35 cellular contexts compared by ENCODE assay signal in genomic region chr6:50520325-50520724, GRCh38.
"Had no signal": no experiment of that assay in that cellular context is flagged by ENCODE, and none has a peak within 500 bp of the region (broad histone marks: within the 10 kb centered on the region; RNA-seq: fewer than 3 reads in every experiment).

No MANE protein-coding gene starts in this region.

- H3K36me3 ChIP-seq: brain microvascular endothelial cell, esophagus muscularis mucosa, gastrocnemius medialis, heart left ventricle, WERI-Rb-1 had no signal

- FAIRE-seq: astrocyte, bronchial epithelial cell had no signal

- H3K27ac ChIP-seq: brain microvascular endothelial cell, coronary artery, dorsolateral prefrontal cortex, esophagus muscularis mucosa, foreskin keratinocyte, gastrocnemius medialis, heart left ventricle, WERI-Rb-1 had no signal

- H3K9me3 ChIP-seq: esophagus muscularis mucosa, gastrocnemius medialis, heart left ventricle had no signal

- DNase-seq: activated CD4-positive, alpha-beta memory T cell treated with anti-CD3 and anti-CD28 coated beads for 36 hours; activated CD4-positive, alpha-beta T cell treated with anti-CD3 and anti-CD28 coated beads for 36 hours; activated CD4-positive, alpha-beta T cell treated with anti-CD3 and anti-CD28 coated beads, Interleukin-2, amount 10 ng/mL, durations not matched to agents 24 days and 14 days; activated CD4-positive, CD25-positive, alpha-beta regulatory T cell; activated CD4-positive, CD25-positive, alpha-beta regulatory T cell treated with anti-CD3 and anti-CD28 coated beads, Interleukin-2, amount 50 U/mL, for 72 hours; activated CD8-positive, alpha-beta memory T cell treated with anti-CD3 and anti-CD28 coated beads, Interleukin-2, amount 50 U/mL, for 48 hours; activated CD8-positive, alpha-beta T cell treated with anti-CD3 and anti-CD28 coated beads, Interleukin-2, amount 10 ng/mL, durations not matched to agents 7 days and 5 days; activated gamma-delta T cell; activated naive CD4-positive, alpha-beta T cell; activated naive CD4-positive, alpha-beta T cell treated with anti-CD3 and anti-CD28 coated beads, Interleukin-2, amount 50 U/mL, for 16 hours; activated T-cell treated with anti-CD3 and anti-CD28 coated beads for 4 hours; activated T-cell treated with anti-CD3 and anti-CD28 coated beads, Interleukin-2, amount 50 U/mL, for 24 hours; activated T-cell treated with anti-CD3 and anti-CD28 coated beads, Interleukin-2, amount 50 U/mL, for 72 hours; amniotic stem cell; anterior cingulate cortex; brain microvascular endothelial cell; dorsolateral prefrontal cortex; effector memory CD4-positive, alpha-beta T cell; erythroblast; foreskin keratinocyte; gastrocnemius medialis; glutamatergic neuron; heart left ventricle; T-helper 1 cell; T-helper 17 cell; T1000; WERI-Rb-1 had no signal

- H3K4me3 Mint-ChIP-seq: activated CD4-positive, alpha-beta memory T cell treated with anti-CD3 and anti-CD28 coated beads for 36 hours; activated CD4-positive, alpha-beta T cell treated with anti-CD3 and anti-CD28 coated beads for 36 hours; activated CD4-positive, alpha-beta T cell treated with anti-CD3 and anti-CD28 coated beads, Interleukin-2, amount 10 ng/mL, durations not matched to agents 24 days and 14 days; activated CD8-positive, alpha-beta T cell treated with anti-CD3 and anti-CD28 coated beads, Interleukin-2, amount 10 ng/mL, durations not matched to agents 7 days and 5 days; activated naive CD8-positive, alpha-beta T cell; activated T-cell treated with anti-CD3 and anti-CD28 coated beads, Interleukin-2, amount 50 U/mL, for 24 hours; activated T-cell treated with anti-CD3 and anti-CD28 coated beads, Interleukin-2, amount 50 U/mL, for 72 hours; central memory CD8-positive, alpha-beta T cell; dendritic cell treated with granulocyte-macrophage colony-stimulating factor and Interleukin-4, amounts not matched to agents 40 ng/mL and 50 ng/mL, for 4 days; T-helper 17 cell; T-helper 2 cell treated with Interferon-gamma antibody and Interleukin-4, amounts not matched to agents 5 μg/mL and 100 μg/mL, for 36 hours had no signal

- H3K27me3 ChIP-seq: brain microvascular endothelial cell, esophagus muscularis mucosa, foreskin keratinocyte, gastrocnemius medialis, heart left ventricle had no signal

- H3K9me3 Mint-ChIP-seq: activated CD4-positive, alpha-beta memory T cell treated with anti-CD3 and anti-CD28 coated beads for 36 hours; activated CD4-positive, alpha-beta T cell treated with anti-CD3 and anti-CD28 coated beads, Interleukin-2, amount 10 ng/mL, durations not matched to agents 24 days and 14 days; dendritic cell treated with granulocyte-macrophage colony-stimulating factor and Interleukin-4, amounts not matched to agents 40 ng/mL and 50 ng/mL, for 4 days; T-helper 2 cell treated with Interferon-gamma antibody and Interleukin-4, amounts not matched to agents 5 μg/mL and 100 μg/mL, for 36 hours had no signal

- H3K4me1 Mint-ChIP-seq: activated CD4-positive, alpha-beta T cell treated with anti-CD3 and anti-CD28 coated beads for 36 hours; activated CD4-positive, alpha-beta T cell treated with anti-CD3 and anti-CD28 coated beads, Interleukin-2, amount 10 ng/mL, durations not matched to agents 24 days and 14 days; central memory CD8-positive, alpha-beta T cell; T-helper 17 cell had no signal

- H3K27me3 Mint-ChIP-seq: activated CD4-positive, alpha-beta memory T cell treated with anti-CD3 and anti-CD28 coated beads for 36 hours; activated CD4-positive, alpha-beta T cell treated with anti-CD3 and anti-CD28 coated beads for 36 hours; activated CD4-positive, alpha-beta T cell treated with anti-CD3 and anti-CD28 coated beads, Interleukin-2, amount 10 ng/mL, durations not matched to agents 24 days and 14 days; activated naive CD8-positive, alpha-beta T cell; activated T-cell treated with anti-CD3 and anti-CD28 coated beads, Interleukin-2, amount 50 U/mL, for 24 hours; central memory CD8-positive, alpha-beta T cell; dendritic cell treated with granulocyte-macrophage colony-stimulating factor and Interleukin-4, amounts not matched to agents 40 ng/mL and 50 ng/mL, for 4 days; T-helper 17 cell had no signal

- H3K4me1 ChIP-seq: esophagus muscularis mucosa, foreskin keratinocyte, gastrocnemius medialis, heart left ventricle had no signal

- H3K36me3 Mint-ChIP-seq: activated CD4-positive, alpha-beta memory T cell treated with anti-CD3 and anti-CD28 coated beads for 36 hours; activated naive CD8-positive, alpha-beta T cell had no signal

- H3K4me3 ChIP-seq: coronary artery, dorsolateral prefrontal cortex, esophagus muscularis mucosa, gastrocnemius medialis, heart left ventricle had no signal

- H3K27ac Mint-ChIP-seq: activated CD4-positive, alpha-beta memory T cell treated with anti-CD3 and anti-CD28 coated beads for 36 hours; activated CD4-positive, alpha-beta T cell treated with anti-CD3 and anti-CD28 coated beads for 36 hours; activated CD4-positive, alpha-beta T cell treated with anti-CD3 and anti-CD28 coated beads, Interleukin-2, amount 10 ng/mL, durations not matched to agents 24 days and 14 days; activated CD8-positive, alpha-beta T cell treated with anti-CD3 and anti-CD28 coated beads, Interleukin-2, amount 10 ng/mL, durations not matched to agents 7 days and 5 days; activated naive CD8-positive, alpha-beta T cell; activated T-cell treated with anti-CD3 and anti-CD28 coated beads, Interleukin-2, amount 50 U/mL, for 24 hours; activated T-cell treated with anti-CD3 and anti-CD28 coated beads, Interleukin-2, amount 50 U/mL, for 72 hours; dendritic cell treated with granulocyte-macrophage colony-stimulating factor and Interleukin-4, amounts not matched to agents 40 ng/mL and 50 ng/mL, for 4 days; T-helper 17 cell; T-helper 2 cell treated with Interferon-gamma antibody and Interleukin-4, amounts not matched to agents 5 μg/mL and 100 μg/mL, for 36 hours had no signal
